Comparison of ENCODE assay signal across 8 cellular contexts in the genomic region with DNA sequence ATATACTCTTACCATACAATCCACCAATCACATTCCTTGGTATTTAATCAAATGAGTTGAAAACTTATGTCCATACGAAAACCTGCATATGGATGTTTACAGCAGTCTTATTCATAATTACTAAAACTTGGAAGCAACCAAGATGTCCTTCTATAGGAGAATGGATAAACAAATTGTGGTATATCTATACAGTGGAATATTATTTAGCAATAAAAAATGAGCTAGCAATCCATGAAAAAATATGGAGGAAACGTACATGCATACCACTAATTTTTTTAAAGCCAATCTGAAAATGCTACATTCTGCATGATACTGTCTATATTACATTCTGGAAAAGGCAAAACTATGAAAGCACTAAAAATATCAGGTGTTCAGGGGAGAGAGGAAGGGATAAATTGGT.
"Had no signal": no experiment of that assay in that cellular context is flagged by ENCODE, and none has a peak within 500 bp of the region (broad histone marks: within the 10 kb centered on the region; RNA-seq: fewer than 3 reads in every experiment).

No MANE protein-coding gene starts in this region.

- ATAC-seq: GM12878 had no signal

- DNase-seq: GDM1, GF-D8 had no signal

- H3K4me3 ChIP-seq: GM12878 had no signal

- FAIRE-seq: G401.6, GM12878, GM12891, GM12892, GM18507, GM19239 had no signal
